8 cellular contexts compared by ENCODE assay signal in the genomic region with DNA sequence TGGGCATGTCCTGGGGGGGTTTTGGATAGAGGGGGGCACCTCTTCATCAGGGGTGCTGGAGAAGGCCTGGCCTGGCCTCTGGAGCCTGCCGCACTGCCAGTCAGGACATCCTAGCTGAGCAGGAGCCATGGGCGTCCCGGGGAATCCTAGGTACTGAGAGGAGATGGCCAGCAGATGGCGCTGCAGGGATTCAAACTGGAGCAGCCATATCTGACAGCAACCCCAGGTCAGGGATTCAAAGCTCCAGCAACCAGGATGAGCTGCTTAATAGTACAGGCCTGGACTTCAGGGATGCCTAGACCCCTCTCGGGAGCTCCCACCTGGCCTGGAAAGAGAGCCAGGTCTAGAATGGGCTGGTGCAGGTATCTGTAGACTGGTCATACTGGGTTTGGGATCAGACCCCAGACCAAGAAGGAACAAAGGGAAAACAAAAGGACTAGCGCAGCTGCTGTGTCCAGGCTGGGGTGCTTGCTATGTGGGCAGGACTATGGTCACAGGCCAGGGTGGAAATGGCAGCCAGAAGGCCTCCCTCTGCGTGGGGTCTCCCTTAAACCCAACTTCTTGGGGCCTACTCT.
DNase-seq lines count a peak whose midpoint lies in the region; ATAC-seq and TF ChIP-seq lines count a peak whose summit lies in the region.

No MANE protein-coding gene starts in this region.

- peak; percentile 67 for DNase-seq in DMS79 treated with DMSO at 0.1 percent for 48 hours (lab: John Stamatoyannopoulos, UW)
- DNase-seq in HL-60 (ENCODE audit: low read depth in 1 of 2, low spot score in 1 of 2), result peak in 1 of 2 experiments; percentile 49
- peak; percentile 89 for DNase-seq in NT2/D1 (ENCODE audit: low read depth, low spot score)
- DNase-seq in caudate nucleus (lab: John Stamatoyannopoulos, UW), result peak in 57 of 61 donors; percentile 1 to 79 (median 36)
- DNase-seq in mucosa of descending colon, result peak; percentile 60 to 78 (median 71)
- DNase-seq in upper lobe of left lung, result peak; percentile 8 to 55

- 29 to 41% methylated on average over 4 to 7 of the region's 7 CpGs for WGBS in upper lobe of left lung, 2 donors

- ATAC-seq in mucosa of descending colon, result peak; percentile 84
- peak; percentile 65 to 79 for ATAC-seq in upper lobe of left lung (ENCODE audit: low FRiP score in 2 of 2)
- ATAC-seq in HG03432 (IDR thresholded peaks at IDR 0.05; ENCODE audit: unreplicated experiment), result no peak
- ATAC-seq in GM19023 (IDR thresholded peaks at IDR 0.05; ENCODE audit: unreplicated experiment), result no peak

- H3K27me3 ChIP-seq in HL-60 (ENCODE audit: insufficient read depth, poor library complexity, severe bottlenecking) (no peaks in the 10 kb centered on the region), NT2/D1 (ENCODE audit: insufficient read depth, insufficient read length) (no peaks in the 10 kb centered on the region), upper lobe of left lung (no peaks in the 10 kb centered on the region)

- H3K4me3 ChIP-seq in HL-60 (replicated peaks; ENCODE audit: insufficient read depth, low read length) (no peak overlapping the region), NT2/D1 (ENCODE audit: insufficient read length, low read depth) (no peak overlapping the region), mucosa of descending colon (no peak overlapping the region), upper lobe of left lung (no peak overlapping the region)

- H3K36me3 ChIP-seq in NT2/D1 (ENCODE audit: insufficient read depth, insufficient read length, low read length) (no peaks in the 10 kb centered on the region), mucosa of descending colon (ENCODE audit: low read depth) (no peaks in the 10 kb centered on the region), upper lobe of left lung (no peaks in the 10 kb centered on the region)

- TF ChIP-seq CTCF in HL-60 (IDR thresholded peaks at IDR 0.05; ENCODE audit: insufficient read depth, low read length) (peak; percentile 66), mucosa of descending colon (IDR thresholded peaks at IDR 0.05) (peak; percentile 39), upper lobe of left lung (IDR thresholded peaks at IDR 0.05) (peak in 4 of 6 experiments; percentile 37 to 55 (median 39))

- no peak for TF ChIP-seq EP300 in upper lobe of left lung (IDR thresholded peaks at IDR 0.05)

- H3K9ac ChIP-seq in NT2/D1 (ENCODE audit: insufficient read length, low read depth), result no peak overlapping the region

- H3K4me1 ChIP-seq in NT2/D1 (ENCODE audit: insufficient read depth, insufficient read length), result peaks cover 2% of the 10 kb centered on the region
- no peaks in the 10 kb centered on the region for H3K4me1 ChIP-seq in mucosa of descending colon (ENCODE audit: low read depth)
- H3K4me1 ChIP-seq in upper lobe of left lung, result no peaks in the 10 kb centered on the region

- H3K9me3 ChIP-seq in NT2/D1 (ENCODE audit: insufficient read depth, low read length), result no peaks in the 10 kb centered on the region
- H3K9me3 ChIP-seq in mucosa of descending colon, result no peaks in the 10 kb centered on the region
- no peaks in the 10 kb centered on the region for H3K9me3 ChIP-seq in upper lobe of left lung

- intact Hi-C loops in mucosa of descending colon (cut with DNase I, micrococcal nuclease), result no loop called here

- TF ChIP-seq POLR2A in upper lobe of left lung (IDR thresholded peaks at IDR 0.05), result no peak

- H3K27ac ChIP-seq in HL-60 (replicated peaks), result no peak overlapping the region
- H3K27ac ChIP-seq in caudate nucleus (ENCODE audit: low read depth, low read length), result no peak overlapping the region
- H3K27ac ChIP-seq in upper lobe of left lung, result no peak overlapping the region

Comparison
In these comparisons a context has a peak if more than half of its experiments do, and no peak if none do; other contexts are left out.
1. ATAC-seq: peak in mucosa of descending colon (single experiment) and upper lobe of left lung (2 of 2); none in HG03432 (single experiment) and GM19023 (single experiment).
2. Peak in every context shown above with its lines, with median percentiles within 50 percentile points of each other: CTCF ChIP-seq.